Comparison of ENCODE assay signal across 20 cellular contexts in the genomic region with DNA sequence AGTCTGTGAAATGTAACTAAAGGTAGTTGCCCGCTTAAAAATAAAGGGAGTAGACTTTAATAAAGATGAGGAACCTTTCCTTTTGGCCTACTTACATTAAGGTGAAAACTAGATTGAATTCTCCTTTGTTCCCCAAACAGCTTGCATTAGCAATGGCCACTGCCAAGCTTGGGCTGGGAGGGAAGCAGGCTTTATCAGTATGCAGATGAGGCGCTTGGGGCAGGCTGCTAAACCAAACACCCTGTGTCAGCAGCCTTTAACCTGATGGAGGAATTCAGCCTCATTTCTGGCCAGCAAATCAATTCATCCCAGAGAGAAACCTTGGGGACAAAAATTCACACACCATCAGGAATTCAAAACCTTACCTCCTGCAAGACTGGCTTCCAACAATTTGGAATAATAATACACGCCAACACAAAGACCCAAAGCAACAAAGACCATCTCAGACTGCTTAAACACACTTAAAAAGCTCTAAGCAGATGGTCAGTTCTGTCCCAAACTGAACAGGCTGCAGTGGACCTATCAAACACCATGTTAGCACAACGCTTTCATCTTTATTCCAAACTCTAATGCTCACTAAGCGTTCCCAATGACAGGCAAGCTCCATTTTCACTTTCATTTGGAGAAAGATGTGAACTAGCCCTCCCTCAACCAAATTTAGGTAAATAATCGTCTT.
"Had no signal": no experiment of that assay in that cellular context is flagged by ENCODE, and none has a peak within 500 bp of the region (broad histone marks: within the 10 kb centered on the region; RNA-seq: fewer than 3 reads in every experiment).

No MANE protein-coding gene starts in this region.

- DNase-seq: activated CD4-positive, alpha-beta T cell treated with anti-CD3 and anti-CD28 coated beads, Interleukin-2, amount 10 ng/mL, durations not matched to agents 7 days and 5 days; activated CD8-positive, alpha-beta T cell treated with anti-CD3 and anti-CD28 coated beads, Interleukin-2, amount 10 ng/mL, durations not matched to agents 7 days and 5 days; activated effector memory CD4-positive, alpha-beta T cell treated with Interleukin-2 at 50 U/mL for 16 hours; activated naive CD4-positive, alpha-beta T cell treated with anti-CD3 and anti-CD28 coated beads, Interleukin-2, amount 10 ng/mL, durations not matched to agents 7 days and 5 days; activated naive CD8-positive, alpha-beta T cell treated with anti-CD3 and anti-CD28 coated beads, Interleukin-2, amount 50 U/mL, for 24 hours; activated T-cell treated with anti-CD3 and anti-CD28 coated beads, Interleukin-2, amount 50 U/mL, for 48 hours; cerebellar nuclear complex; cortex of kidney; effector CD4-positive, alpha-beta T cell; heart right ventricle; kidney; pancreas; right lobe of liver; stimulated activated CD4-positive, alpha-beta T cell treated with anti-CD3 and anti-CD28 coated beads, Interleukin-4, amount 100 ng/mL, for 1 hour; T1000 had no signal

- H3K4me3 Mint-ChIP-seq: activated CD4-positive, alpha-beta T cell treated with anti-CD3 and anti-CD28 coated beads, Interleukin-2, amount 10 ng/mL, durations not matched to agents 7 days and 5 days; activated CD8-positive, alpha-beta T cell treated with anti-CD3 and anti-CD28 coated beads, Interleukin-2, amount 10 ng/mL, durations not matched to agents 7 days and 5 days; activated naive CD4-positive, alpha-beta T cell treated with anti-CD3 and anti-CD28 coated beads, Interleukin-2, amount 10 ng/mL, durations not matched to agents 7 days and 5 days; activated naive CD8-positive, alpha-beta T cell treated with anti-CD3 and anti-CD28 coated beads, Interleukin-2, amount 50 U/mL, for 24 hours; stimulated activated memory B cell treated with anti-CD40 and anti-IgM and Interleukin-4, amounts not matched to agents 10 μg/mL and 1 μg/mL and 100 μg/mL, for 72 hours had no signal

- H3K36me3 ChIP-seq: ascending aorta, gastroesophageal sphincter, heart right ventricle, pancreas, right lobe of liver had no signal

- H3K4me1 ChIP-seq: ascending aorta, gastroesophageal sphincter, heart right ventricle, pancreas, right lobe of liver had no signal

- H3K4me1 Mint-ChIP-seq: activated CD4-positive, alpha-beta T cell treated with anti-CD3 and anti-CD28 coated beads, Interleukin-2, amount 10 ng/mL, durations not matched to agents 7 days and 5 days; activated naive CD4-positive, alpha-beta T cell treated with anti-CD3 and anti-CD28 coated beads, Interleukin-2, amount 10 ng/mL, durations not matched to agents 7 days and 5 days; activated naive CD8-positive, alpha-beta T cell treated with anti-CD3 and anti-CD28 coated beads, Interleukin-2, amount 50 U/mL, for 24 hours; stimulated activated memory B cell treated with anti-CD40 and anti-IgM and Interleukin-4, amounts not matched to agents 10 μg/mL and 1 μg/mL and 100 μg/mL, for 72 hours had no signal

- H3K9me3 Mint-ChIP-seq: activated naive CD4-positive, alpha-beta T cell treated with anti-CD3 and anti-CD28 coated beads, Interleukin-2, amount 10 ng/mL, durations not matched to agents 7 days and 5 days; stimulated activated memory B cell treated with anti-CD40 and anti-IgM and Interleukin-4, amounts not matched to agents 10 μg/mL and 1 μg/mL and 100 μg/mL, for 72 hours had no signal

- H3K27me3 ChIP-seq: ascending aorta, gastroesophageal sphincter, heart right ventricle, pancreas had no signal

- H3K9me3 ChIP-seq: ascending aorta, gastroesophageal sphincter, pancreas, right lobe of liver had no signal

- H3K36me3 Mint-ChIP-seq: activated naive CD4-positive, alpha-beta T cell treated with anti-CD3 and anti-CD28 coated beads, Interleukin-2, amount 10 ng/mL, durations not matched to agents 7 days and 5 days; stimulated activated memory B cell treated with anti-CD40 and anti-IgM and Interleukin-4, amounts not matched to agents 10 μg/mL and 1 μg/mL and 100 μg/mL, for 72 hours had no signal

- H3K27ac Mint-ChIP-seq: activated CD4-positive, alpha-beta T cell treated with anti-CD3 and anti-CD28 coated beads, Interleukin-2, amount 10 ng/mL, durations not matched to agents 7 days and 5 days; activated CD8-positive, alpha-beta T cell treated with anti-CD3 and anti-CD28 coated beads, Interleukin-2, amount 10 ng/mL, durations not matched to agents 7 days and 5 days; activated naive CD4-positive, alpha-beta T cell treated with anti-CD3 and anti-CD28 coated beads, Interleukin-2, amount 10 ng/mL, durations not matched to agents 7 days and 5 days; activated naive CD8-positive, alpha-beta T cell treated with anti-CD3 and anti-CD28 coated beads, Interleukin-2, amount 50 U/mL, for 24 hours; stimulated activated memory B cell treated with anti-CD40 and anti-IgM and Interleukin-4, amounts not matched to agents 10 μg/mL and 1 μg/mL and 100 μg/mL, for 72 hours had no signal

- H3K4me3 ChIP-seq: ascending aorta, gastroesophageal sphincter, heart right ventricle, pancreas, right lobe of liver, smooth muscle cell had no signal

- H3K4me2 ChIP-seq: smooth muscle cell had no signal

- H3K27ac ChIP-seq: ascending aorta, gastroesophageal sphincter, heart right ventricle, pancreas, right lobe of liver had no signal

- ATAC-seq: activated CD8-positive, alpha-beta T cell treated with anti-CD3 and anti-CD28 coated beads, Interleukin-2, amount 10 ng/mL, durations not matched to agents 7 days and 5 days; activated naive CD8-positive, alpha-beta T cell treated with anti-CD3 and anti-CD28 coated beads, Interleukin-2, amount 50 U/mL, for 24 hours; gastroesophageal sphincter; heart right ventricle; left lobe of liver; pancreas; right lobe of liver; stimulated activated memory B cell treated with anti-CD40 and anti-IgM and Interleukin-4, amounts not matched to agents 10 μg/mL and 1 μg/mL and 100 μg/mL, for 72 hours had no signal

- H3K27me3 Mint-ChIP-seq: activated CD4-positive, alpha-beta T cell treated with anti-CD3 and anti-CD28 coated beads, Interleukin-2, amount 10 ng/mL, durations not matched to agents 7 days and 5 days; activated naive CD4-positive, alpha-beta T cell treated with anti-CD3 and anti-CD28 coated beads, Interleukin-2, amount 10 ng/mL, durations not matched to agents 7 days and 5 days; activated naive CD8-positive, alpha-beta T cell treated with anti-CD3 and anti-CD28 coated beads, Interleukin-2, amount 50 U/mL, for 24 hours; stimulated activated memory B cell treated with anti-CD40 and anti-IgM and Interleukin-4, amounts not matched to agents 10 μg/mL and 1 μg/mL and 100 μg/mL, for 72 hours had no signal
